Comparison of ENCODE assay signal across 17 cellular contexts in the genomic region with DNA sequence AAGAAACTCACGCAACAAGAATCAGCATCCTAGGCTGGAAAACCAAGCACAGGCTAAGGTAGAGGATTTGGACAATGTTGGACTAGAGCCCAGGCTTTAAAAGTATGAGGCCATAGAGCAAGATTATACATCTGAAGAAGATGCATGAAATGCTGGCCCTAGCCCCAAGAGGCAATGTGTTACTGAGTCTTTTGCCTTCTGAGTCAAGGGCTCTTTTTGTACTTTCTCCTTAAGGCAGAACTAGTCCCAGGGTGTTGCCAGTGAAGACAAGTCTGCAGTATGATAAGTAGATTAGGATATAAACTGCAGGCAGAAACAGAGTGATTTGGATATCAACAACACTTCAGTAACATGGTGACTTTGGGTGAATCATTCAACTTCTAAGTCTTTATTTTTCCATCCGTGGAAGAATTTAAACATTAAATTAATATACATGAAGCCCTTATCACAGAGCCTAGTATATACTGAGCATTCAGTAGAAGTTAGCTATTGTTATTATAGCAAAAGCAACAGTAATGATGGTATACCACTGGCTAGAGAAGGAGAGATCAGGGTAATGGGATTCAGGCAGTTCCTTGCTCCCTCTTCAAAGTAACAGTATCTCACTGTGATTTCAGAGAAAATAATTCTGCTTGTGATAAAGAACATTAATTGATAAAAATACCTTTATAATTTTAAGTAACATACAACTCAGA.
DNase-seq lines count a peak whose midpoint lies in the region; TF ChIP-seq lines count a peak whose summit lies in the region.
"Had no signal": no experiment of that assay in that cellular context is flagged by ENCODE, and none has a peak within 500 bp of the region (broad histone marks: within the 10 kb centered on the region; RNA-seq: fewer than 3 reads in every experiment).

No MANE protein-coding gene starts in this region.

- no peak overlapping the region for H3K18ac ChIP-seq in mesenchymal stem cell (ENCODE audit: low read depth in 1 of 2, low read length in 2 of 2)

- no peaks in the 10 kb centered on the region for H3K9me3 Mint-ChIP-seq in activated naive CD8-positive, alpha-beta T cell treated with anti-CD3 and anti-CD28 coated beads for 36 hours
- H3K9me3 Mint-ChIP-seq: activated CD8-positive, alpha-beta T cell treated with anti-CD3 and anti-CD28 coated beads for 36 hours; activated naive CD8-positive, alpha-beta T cell treated with anti-CD3 and anti-CD28 coated beads, Interleukin-2, amount 50 U/mL, for 24 hours; WTC11 had no signal

- H4K91ac ChIP-seq in mesenchymal stem cell (ENCODE audit: low read length) = no peak overlapping the region

- no peak overlapping the region for H2BK12ac ChIP-seq in mesenchymal stem cell (ENCODE audit: low read length in 2 of 2)

- no peaks in the 10 kb centered on the region for H3K36me3 ChIP-seq in mesenchymal stem cell (ENCODE audit: control insufficient read depth in 1 of 2, insufficient read depth in 2 of 2, low read depth in 1 of 2, low read length in 2 of 2)
- H3K36me3 ChIP-seq: neutrophil had no signal

- POLR2A ChIA-PET in RWPE1 (lab: Yijun Ruan, JAX; ENCODE audit: low non-redundant PET) = no interaction called here

- no peak overlapping the region for H3K14ac ChIP-seq in mesenchymal stem cell (ENCODE audit: low read length in 2 of 2)

- H3K9ac ChIP-seq in mesenchymal stem cell (ENCODE audit: low read length) = peak overlapping the region; percentile 72
- H3K9ac ChIP-seq: KMS-11 had no signal

- no peak overlapping the region for H3K27ac Mint-ChIP-seq in activated naive CD8-positive, alpha-beta T cell treated with anti-CD3 and anti-CD28 coated beads for 36 hours
- H3K27ac Mint-ChIP-seq: activated CD8-positive, alpha-beta T cell treated with anti-CD3 and anti-CD28 coated beads for 36 hours; activated naive CD8-positive, alpha-beta T cell treated with anti-CD3 and anti-CD28 coated beads, Interleukin-2, amount 50 U/mL, for 24 hours; B cell; WTC11 had no signal

- H3K27me3 Mint-ChIP-seq in activated naive CD8-positive, alpha-beta T cell treated with anti-CD3 and anti-CD28 coated beads for 36 hours = no peaks in the 10 kb centered on the region
- H3K27me3 Mint-ChIP-seq: activated CD8-positive, alpha-beta T cell treated with anti-CD3 and anti-CD28 coated beads for 36 hours; activated naive CD8-positive, alpha-beta T cell treated with anti-CD3 and anti-CD28 coated beads, Interleukin-2, amount 50 U/mL, for 24 hours; B cell had no signal

- H3K4me1 ChIP-seq in mesenchymal stem cell (ENCODE audit: control insufficient read depth, insufficient read depth, low read depth, low read length) = no peaks in the 10 kb centered on the region

- no peak overlapping the region for H2BK5ac ChIP-seq in mesenchymal stem cell (ENCODE audit: low read depth, low read length, poor library complexity, severe bottlenecking)

- H3K27ac ChIP-seq in mesenchymal stem cell (ENCODE audit: low read length, poor library complexity, severe bottlenecking) (no peak overlapping the region), RWPE1 (no peak overlapping the region)
- H3K27ac ChIP-seq: KMS-11, neutrophil had no signal

- H3K4me2 ChIP-seq in mesenchymal stem cell (ENCODE audit: low read length, poor library complexity, severe bottlenecking) = no peak overlapping the region
- H3K4me2 ChIP-seq: KMS-11 had no signal

- no peak overlapping the region for H3K23ac ChIP-seq in mesenchymal stem cell (ENCODE audit: low read length in 2 of 2)

- peak; percentile 14 for DNase-seq in D341Med (ENCODE audit: low spot score)
- peak; percentile 63 for DNase-seq in NCI-H226
- peak; percentile 7 for DNase-seq in epithelial cell of esophagus (ENCODE audit: low read depth)
- peak; percentile 38 for DNase-seq in mesenchymal stem cell
- DNase-seq in COLO668 (lab: John Stamatoyannopoulos, UW; ENCODE audit: unreplicated experiment) = no peak
- DNase-seq in activated naive CD4-positive, alpha-beta T cell (lab: John Stamatoyannopoulos, UW) = no peak
- no peak for DNase-seq in RWPE1 (ENCODE audit: low spot score)
- DNase-seq in activated naive CD8-positive, alpha-beta T cell treated with anti-CD3 and anti-CD28 coated beads for 36 hours = no peak
- DNase-seq: activated CD8-positive, alpha-beta T cell treated with anti-CD3 and anti-CD28 coated beads for 36 hours; activated naive CD8-positive, alpha-beta T cell treated with anti-CD3 and anti-CD28 coated beads, Interleukin-2, amount 50 U/mL, for 24 hours; Calu3; foreskin melanocyte; NCI-H1105 treated with DMSO at 0.1 percent for 48 hours had no signal

- no peak overlapping the region for H3K4me3 Mint-ChIP-seq in activated naive CD8-positive, alpha-beta T cell treated with anti-CD3 and anti-CD28 coated beads for 36 hours
- H3K4me3 Mint-ChIP-seq: activated CD8-positive, alpha-beta T cell treated with anti-CD3 and anti-CD28 coated beads for 36 hours; activated naive CD8-positive, alpha-beta T cell treated with anti-CD3 and anti-CD28 coated beads, Interleukin-2, amount 50 U/mL, for 24 hours; B cell; WTC11 had no signal

- no peaks in the 10 kb centered on the region for H3K27me3 ChIP-seq in mesenchymal stem cell (ENCODE audit: control insufficient read depth in 1 of 2, insufficient read depth in 1 of 2, low read length in 2 of 2)
- H3K27me3 ChIP-seq: neutrophil had no signal

- no peaks in the 10 kb centered on the region for H3K9me3 ChIP-seq in mesenchymal stem cell (ENCODE audit: control insufficient read depth, low read length)
- H3K9me3 ChIP-seq: neutrophil had no signal

- H3K36me3 Mint-ChIP-seq in activated naive CD8-positive, alpha-beta T cell treated with anti-CD3 and anti-CD28 coated beads for 36 hours = peaks cover 8% of the 10 kb centered on the region
- H3K36me3 Mint-ChIP-seq: WTC11 had no signal

- H2AK5ac ChIP-seq in mesenchymal stem cell (ENCODE audit: low read length, severe bottlenecking) = no peak overlapping the region

- peak overlapping the region; percentile 69 for H4K8ac ChIP-seq in mesenchymal stem cell (ENCODE audit: low read length)

- no peak overlapping the region for H2BK15ac ChIP-seq in mesenchymal stem cell (ENCODE audit: low read depth, poor library complexity, severe bottlenecking)

- H3K4ac ChIP-seq in mesenchymal stem cell (ENCODE audit: low read depth in 1 of 2, low read length in 2 of 2) = no peak overlapping the region

- 100% methylated on average over 1 of the region's 2 CpGs for WGBS in mesenchymal stem cell

- H3K79me1 ChIP-seq in mesenchymal stem cell (replicated peaks; ENCODE audit: low read length, poor library complexity, severe bottlenecking) = no peaks in the 10 kb centered on the region

- CTCF ChIA-PET in RWPE1 (lab: Yijun Ruan, JAX) = no interaction called here

- no peaks in the 10 kb centered on the region for H3K4me1 Mint-ChIP-seq in activated naive CD8-positive, alpha-beta T cell treated with anti-CD3 and anti-CD28 coated beads for 36 hours
- H3K4me1 Mint-ChIP-seq: activated naive CD8-positive, alpha-beta T cell treated with anti-CD3 and anti-CD28 coated beads, Interleukin-2, amount 50 U/mL, for 24 hours; B cell; WTC11 had no signal

- H2BK120ac ChIP-seq in mesenchymal stem cell (ENCODE audit: low read depth, low read length) = no peak overlapping the region

- H3K4me3 ChIP-seq in epithelial cell of esophagus (ENCODE audit: low read length) (no peak overlapping the region), mesenchymal stem cell (ENCODE audit: insufficient read depth in 1 of 2, low read depth in 1 of 2, low read length in 2 of 2) (peak overlapping the region in 1 of 2 experiments; percentile 10)

- no peak overlapping the region for H2AFZ ChIP-seq in mesenchymal stem cell (ENCODE audit: low read depth, low read length)

- no peak for TF ChIP-seq CTCF in epithelial cell of esophagus (IDR thresholded peaks at IDR 0.05; ENCODE audit: insufficient read depth, low read depth, low read length, missing control alignments)
- TF ChIP-seq CTCF in RWPE1 (conservative IDR thresholded peaks at IDR 0.05; ENCODE audit: low read depth) = no peak

Comparison
In these comparisons a context has a peak if more than half of its experiments do, and no peak if none do; other contexts are left out.
1. DNase-seq: peak in D341Med (single experiment), NCI-H226 (single experiment), epithelial cell of esophagus (single experiment) and mesenchymal stem cell (single experiment); none in COLO668 (single experiment), activated naive CD4-positive, alpha-beta T cell (0 of 4), RWPE1 (single experiment) and activated naive CD8-positive, alpha-beta T cell treated with anti-CD3 and anti-CD28 coated beads for 36 hours (single experiment).